ENCODE assay signal across 9 cellular contexts in genomic region chr3:48644898-48645760, GRCh38. TPM values are rescaled to one million over a fixed set of nuclear protein-coding genes. Genes with fewer than 3 reads are reported as not detected.
"Had no signal": no experiment of that assay in that cellular context is flagged by ENCODE, and none has a peak within 500 bp of the region (broad histone marks: within the 10 kb centered on the region; RNA-seq: fewer than 3 reads in every experiment).

No MANE protein-coding gene starts in this region.

- DNase-seq: H9, HCEC 1CT, HFFc6, KBM-7 had no signal

- H3K36me3 Mint-ChIP-seq: IgD-negative memory B cell had no signal

- ATAC-seq: GM23338 had no signal

- H3K27ac Mint-ChIP-seq: GM23338, H9, HFFc6, IgD-negative memory B cell had no signal

- H3K27ac ChIP-seq: HL-60 had no signal

- H3K4me3 Mint-ChIP-seq: GM23338, H9, HFFc6, IgD-negative memory B cell had no signal

- H3K9me3 Mint-ChIP-seq: GM23338, H9, HFFc6, IgD-negative memory B cell had no signal

- H3K4me2 ChIP-seq: GM23338 had no signal

- H2AFZ ChIP-seq: GM23338 had no signal

- H3K4me3 ChIP-seq: GM23338 had no signal

- H3K4me1 Mint-ChIP-seq: GM23338, H9, IgD-negative memory B cell had no signal

RNA-seq across cellular contexts. Expression of gene TMEM89, which starts 23.6 kb away (rescaled TPM):
- total RNA-seq: GM23338, H1, HT1080 had no signal
- polyA plus RNA-seq: GM23338, H1, IgD-negative memory B cell had no signal
